ENCODE assay signal across 12 cellular contexts in genomic region chr2:45010706-45011036, GRCh38. TPM values are rescaled to one million over a fixed set of nuclear protein-coding genes. Genes with fewer than 3 reads are reported as not detected.
DNase-seq lines count a peak whose midpoint lies in the region; ATAC-seq and TF ChIP-seq lines count a peak whose summit lies in the region.
"Had no signal": no experiment of that assay in that cellular context is flagged by ENCODE, and none has a peak within 500 bp of the region (broad histone marks: within the 10 kb centered on the region; RNA-seq: fewer than 3 reads in every experiment).

No MANE protein-coding gene starts in this region.

- no peak overlapping the region for H3K27ac ChIP-seq in A673 (ENCODE audit: low read depth, low read length, poor library complexity, severe bottlenecking)
- H3K27ac ChIP-seq in left lung: no peak overlapping the region

- H3K27me3 ChIP-seq in A673 (replicated peaks; ENCODE audit: insufficient read depth, low read depth, low read length, poor library complexity) (peaks cover 37% of the 10 kb centered on the region), MG63 (no peaks in the 10 kb centered on the region; the same call in 1 of the 2 replicates), left lung (peaks cover 88 to 100% of the 10 kb centered on the region in 2 donors)

- H3K27me3 Mint-ChIP-seq in nephron progenitor cell (ENCODE audit: low read depth, poor library complexity): peaks cover 92% of the 10 kb centered on the region

- POLR2A ChIA-PET in A673 (lab: Charles Lee; ENCODE audit: low non-redundant PET): no interaction called here

- intact Hi-C loops in A673 (cut with micrococcal nuclease; ENCODE audit: unreplicated experiment) (no loop called here), left lung (cut with DNase I) (no loop called here)

- CTCF ChIA-PET in A673 (lab: Charles Lee): no interaction called here

- no peak for DNase-seq in A673 (ENCODE audit: low spot score)
- no peak for DNase-seq in MG63
- no peak for DNase-seq in epithelial cell of esophagus (ENCODE audit: low read depth)
- no peak for DNase-seq in nephron progenitor cell
- DNase-seq in left lung: no peak
- no peak for DNase-seq in GM19238 (ENCODE audit: insufficient read length, low spot score)
- DNase-seq: CD4-positive, alpha-beta memory T cell; erythroblast; Karpas-422 had no signal

- H3K4me1 ChIP-seq in A673 (ENCODE audit: insufficient read depth, low read length, poor library complexity, severe bottlenecking) (peaks cover 6% of the 10 kb centered on the region), left lung (peaks cover 19 to 40% of the 10 kb centered on the region in 2 donors)

- H3K9me3 Mint-ChIP-seq in nephron progenitor cell: no peaks in the 10 kb centered on the region
- H3K9me3 Mint-ChIP-seq: CD4-positive, alpha-beta memory T cell; stimulated activated naive CD8-positive, alpha-beta T cell treated with anti-CD3 and anti-CD28 coated beads, Interleukin-15, Interleukin-2, amounts not matched to agents 100 ng/mL and 50 ng/mL, for 24 hours had no signal

- no peak overlapping the region for H3K27ac Mint-ChIP-seq in nephron progenitor cell
- H3K27ac Mint-ChIP-seq: CD4-positive, alpha-beta memory T cell; stimulated activated naive CD8-positive, alpha-beta T cell treated with anti-CD3 and anti-CD28 coated beads, Interleukin-15, Interleukin-2, amounts not matched to agents 100 ng/mL and 50 ng/mL, for 24 hours had no signal

- no peaks in the 10 kb centered on the region for H3K36me3 ChIP-seq in A673 (ENCODE audit: insufficient read depth, low read length, poor library complexity, severe bottlenecking)
- H3K36me3 ChIP-seq in MG63: peaks cover 14% of the 10 kb centered on the region
- H3K36me3 ChIP-seq in left lung: no peaks in the 10 kb centered on the region

- peak overlapping the region; percentile 84 for H3K4me3 Mint-ChIP-seq in nephron progenitor cell
- H3K4me3 Mint-ChIP-seq: stimulated activated naive CD8-positive, alpha-beta T cell treated with anti-CD3 and anti-CD28 coated beads, Interleukin-15, Interleukin-2, amounts not matched to agents 100 ng/mL and 50 ng/mL, for 24 hours had no signal

- H3K36me3 Mint-ChIP-seq in nephron progenitor cell (ENCODE audit: low read depth): peaks cover 8% of the 10 kb centered on the region

- TF ChIP-seq CTCF in A673 (conservative IDR thresholded peaks at IDR 0.05; ENCODE audit: low read depth, low read length): no peak
- no peak for TF ChIP-seq CTCF in epithelial cell of esophagus (IDR thresholded peaks at IDR 0.05; ENCODE audit: insufficient read depth, low read depth, low read length, missing control alignments)
- no peak for TF ChIP-seq CTCF in nephron progenitor cell (IDR thresholded peaks at IDR 0.05)
- no peak for TF ChIP-seq CTCF in left lung (IDR thresholded peaks at IDR 0.05)

- peak overlapping the region; percentile 49 for H3K4me3 ChIP-seq in A673 (ENCODE audit: low read depth, low read length, poor library complexity, severe bottlenecking)
- H3K4me3 ChIP-seq in MG63: peak overlapping the region; percentile 80
- H3K4me3 ChIP-seq in epithelial cell of esophagus (ENCODE audit: low read length): peak overlapping the region; percentile 63
- peak overlapping the region in 1 of 2 donors; percentile 36 for H3K4me3 ChIP-seq in left lung

- no TSS peak for BruUV-seq in A673 (replicated peaks; lab: Mats Ljungman, UMichigan)

- no peak for ATAC-seq in left lung
- ATAC-seq in GM21360 (IDR thresholded peaks at IDR 0.05; ENCODE audit: unreplicated experiment): no peak
- ATAC-seq in GM18907 (IDR thresholded peaks at IDR 0.05; ENCODE audit: unreplicated experiment): no peak

- peaks cover 58% of the 10 kb centered on the region for H3K4me1 Mint-ChIP-seq in nephron progenitor cell

- H3K9me3 ChIP-seq in A673 (ENCODE audit: low read depth, low read length, poor library complexity, severe bottlenecking) (no peaks in the 10 kb centered on the region), MG63 (no peaks in the 10 kb centered on the region), left lung (no peaks in the 10 kb centered on the region)

RNA-seq across cellular contexts. Expression of gene SIX2, which starts 1.4 kb away (rescaled TPM):
- total RNA-seq in A673 (2021) (not detected in 2 replicates), left lung (under 1 TPM; 0.26 to 0.29 TPM)
- 5.2 and 14.0 TPM in 2 replicates for total RNA-seq in MG63 (2014; rRNA removed; shearing (Covaris generic); ENCODE audit: low replicate concordance)
- total RNA-seq: CD4-positive, alpha-beta memory T cell had no signal
